Comparison of ENCODE assay signal across 8 cellular contexts in the genomic region with DNA sequence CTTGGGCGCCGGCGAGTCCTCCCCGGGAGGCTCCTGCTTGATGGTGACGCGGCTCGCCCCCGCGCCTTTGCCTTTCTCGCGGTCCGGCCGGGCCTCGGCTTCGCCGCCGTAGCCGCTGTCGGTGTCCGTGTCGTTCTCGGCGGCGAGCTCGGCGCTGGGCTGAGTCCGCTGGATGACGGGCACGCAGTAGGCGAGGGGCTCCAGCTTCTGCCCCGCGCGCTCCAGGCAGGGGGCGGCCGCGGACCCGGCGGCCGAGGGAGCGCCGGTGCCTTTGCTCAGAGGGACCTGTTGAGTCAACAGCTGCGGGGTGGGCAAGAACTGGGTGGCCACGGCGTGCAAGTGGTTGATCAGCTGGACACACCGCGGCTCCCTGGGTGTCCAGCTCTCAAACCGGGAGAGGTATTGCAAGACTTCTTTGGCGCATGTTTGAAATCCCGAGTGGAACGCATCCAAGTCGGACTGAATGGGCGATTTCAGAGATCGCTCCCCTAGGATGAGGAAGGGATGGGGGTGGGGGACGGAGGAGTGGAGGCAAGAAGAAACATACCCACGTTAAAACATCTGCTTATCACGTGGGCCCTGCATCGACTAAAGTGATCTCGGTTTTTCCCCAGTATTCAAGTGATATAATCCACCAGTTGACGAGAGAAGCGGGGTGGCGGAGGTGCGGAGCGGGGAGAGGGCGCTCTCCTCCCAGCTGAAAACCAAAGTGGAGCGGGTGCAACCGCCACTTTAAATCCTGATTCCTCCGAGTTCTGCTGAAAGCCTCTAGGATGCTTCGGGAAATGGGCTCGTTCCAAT. TPM values are rescaled to one million over a fixed set of nuclear protein-coding genes. Genes with fewer than 3 reads are reported as not detected.
DNase-seq lines count a peak whose midpoint lies in the region; ATAC-seq and TF ChIP-seq lines count a peak whose summit lies in the region.

No MANE protein-coding gene starts in this region.

- peak overlapping the region; percentile 89 for H3K4me2 ChIP-seq in BLaER1

- H3K27ac Mint-ChIP-seq in activated T-helper 2 cell treated with anti-CD3 and anti-CD28 coated beads, Interferon-gamma antibody, Interleukin-2, Interleukin-4, amounts not matched to agents 10 μg/mL and 5 μg/mL and 100 μg/mL, durations not matched to agents 14 hours and 24 hours and 36 hours: no peak overlapping the region
- peak overlapping the region in 2 of 3 experiments; percentile 19 to 42 for H3K27ac Mint-ChIP-seq in nephron

- H3K4me3 Mint-ChIP-seq in activated T-helper 2 cell treated with anti-CD3 and anti-CD28 coated beads, Interferon-gamma antibody, Interleukin-2, Interleukin-4, amounts not matched to agents 10 μg/mL and 5 μg/mL and 100 μg/mL, durations not matched to agents 14 hours and 24 hours and 36 hours (ENCODE audit: low read depth): peak overlapping the region; percentile 67
- H3K4me3 Mint-ChIP-seq in nephron: peak overlapping the region; percentile 80 to 96 (median 95)

- H3K36me3 ChIP-seq in BLaER1 (no peaks in the 10 kb centered on the region), vagina (no peaks in the 10 kb centered on the region)

- H3K27me3 ChIP-seq in BLaER1 (peaks cover 91% of the 10 kb centered on the region), foreskin keratinocyte (peaks cover 60% of the 10 kb centered on the region), vagina (no peaks in the 10 kb centered on the region)

- peak; percentile 21 for ATAC-seq in GM19351 (IDR thresholded peaks at IDR 0.05; ENCODE audit: unreplicated experiment)
- peak; percentile 1 for ATAC-seq in foreskin keratinocyte
- no peak for ATAC-seq in GM19467 (IDR thresholded peaks at IDR 0.05; ENCODE audit: unreplicated experiment)

- H3K36me3 Mint-ChIP-seq in activated T-helper 2 cell treated with anti-CD3 and anti-CD28 coated beads, Interferon-gamma antibody, Interleukin-2, Interleukin-4, amounts not matched to agents 10 μg/mL and 5 μg/mL and 100 μg/mL, durations not matched to agents 14 hours and 24 hours and 36 hours (ENCODE audit: low read depth): no peaks in the 10 kb centered on the region
- no peaks in the 10 kb centered on the region for H3K36me3 Mint-ChIP-seq in nephron (ENCODE audit: low read depth)

- no peaks in the 10 kb centered on the region for H3K9me3 Mint-ChIP-seq in activated T-helper 2 cell treated with anti-CD3 and anti-CD28 coated beads, Interferon-gamma antibody, Interleukin-2, Interleukin-4, amounts not matched to agents 10 μg/mL and 5 μg/mL and 100 μg/mL, durations not matched to agents 14 hours and 24 hours and 36 hours
- H3K9me3 Mint-ChIP-seq in nephron: no peaks in the 10 kb centered on the region

- TF ChIP-seq CTCF in foreskin keratinocyte (conservative IDR thresholded peaks at IDR 0.05): peak; percentile 80
- TF ChIP-seq CTCF in nephron (IDR thresholded peaks at IDR 0.05; ENCODE audit: unreplicated experiment in 3 of 3): no peak
- peak in 1 of 3 experiments; percentile 13 for TF ChIP-seq CTCF in vagina (IDR thresholded peaks at IDR 0.05)

- DNase-seq in NCI-H2196 (lab: John Stamatoyannopoulos, UW; ENCODE audit: unreplicated experiment) (peak; percentile 76), foreskin keratinocyte (peak; percentile 50 to 70), vagina (ENCODE audit: extremely low spot score in 2 of 2) (no peak)
- DNase-seq in activated T-helper 2 cell treated with anti-CD3 and anti-CD28 coated beads, Interferon-gamma antibody, Interleukin-2, Interleukin-4, amounts not matched to agents 10 μg/mL and 5 μg/mL and 100 μg/mL, durations not matched to agents 14 hours and 24 hours and 36 hours (ENCODE audit: low spot score): no peak

- H3K27ac ChIP-seq in BLaER1: no peak overlapping the region
- no peak overlapping the region for H3K27ac ChIP-seq in foreskin keratinocyte
- peak overlapping the region; percentile 94 for H3K27ac ChIP-seq in vagina

- H3K9me3 ChIP-seq in BLaER1 (no peaks in the 10 kb centered on the region), vagina (no peaks in the 10 kb centered on the region)

- peak overlapping the region; percentile 64 for H3K4me3 ChIP-seq in BLaER1
- H3K4me3 ChIP-seq in vagina: peak overlapping the region; percentile 70 to 72

- peaks cover 33% of the 10 kb centered on the region for H3K4me1 ChIP-seq in BLaER1
- no peaks in the 10 kb centered on the region for H3K4me1 ChIP-seq in foreskin keratinocyte
- H3K4me1 ChIP-seq in vagina: peaks cover 25% of the 10 kb centered on the region

- intact Hi-C loops in activated T-helper 2 cell treated with anti-CD3 and anti-CD28 coated beads, Interferon-gamma antibody, Interleukin-2, Interleukin-4, amounts not matched to agents 10 μg/mL and 5 μg/mL and 100 μg/mL, durations not matched to agents 14 hours and 24 hours and 36 hours (cut with micrococcal nuclease): loop anchor here (1.0 to 10.0 kb wide), 5 partner anchors 9 to 1852 kb away; a partner anchor contains a TSS
- intact Hi-C loops in vagina (cut with DNase I): loop anchor here (10.0 kb wide), 1 partner anchor 162 kb away; no protein-coding TSS in a partner anchor

- H4K20me1 ChIP-seq in BLaER1: peaks cover 67% of the 10 kb centered on the region

- peak in 1 of 2 donors; percentile 30 for TF ChIP-seq POLR2A in vagina (IDR thresholded peaks at IDR 0.05)

- no peak overlapping the region for H3K9ac ChIP-seq in BLaER1

- peaks cover 79% of the 10 kb centered on the region for H3K27me3 Mint-ChIP-seq in activated T-helper 2 cell treated with anti-CD3 and anti-CD28 coated beads, Interferon-gamma antibody, Interleukin-2, Interleukin-4, amounts not matched to agents 10 μg/mL and 5 μg/mL and 100 μg/mL, durations not matched to agents 14 hours and 24 hours and 36 hours (ENCODE audit: low read depth)
- peaks cover 84% of the 10 kb centered on the region for H3K27me3 Mint-ChIP-seq in nephron (ENCODE audit: low read depth)

- H3K4me1 Mint-ChIP-seq in activated T-helper 2 cell treated with anti-CD3 and anti-CD28 coated beads, Interferon-gamma antibody, Interleukin-2, Interleukin-4, amounts not matched to agents 10 μg/mL and 5 μg/mL and 100 μg/mL, durations not matched to agents 14 hours and 24 hours and 36 hours (ENCODE audit: low read depth): peaks cover 26% of the 10 kb centered on the region
- H3K4me1 Mint-ChIP-seq in nephron: peaks cover 29% of the 10 kb centered on the region

RNA-seq across cellular contexts. Expression of a gene that starts 2.0 kb away (rescaled TPM):
- not detected in 2 replicates for total RNA-seq in activated T-helper 2 cell treated with anti-CD3 and anti-CD28 coated beads, Interferon-gamma antibody, Interleukin-2, Interleukin-4, amounts not matched to agents 10 μg/mL and 5 μg/mL and 100 μg/mL, durations not matched to agents 14 hours and 24 hours and 36 hours
- total RNA-seq in foreskin keratinocyte: 0.03 and 0.14 TPM in 2 replicates
- polyA plus RNA-seq in foreskin keratinocyte: 0.07 and 0.11 TPM in 2 replicates
- 2.9 TPM for total RNA-seq in vagina

Comparison
In these comparisons a context has a peak if more than half of its experiments do, and no peak if none do; other contexts are left out.
1. DNase-seq: peak in NCI-H2196 (single experiment) and foreskin keratinocyte (2 of 2); none in activated T-helper 2 cell treated with anti-CD3 and anti-CD28 coated beads, Interferon-gamma antibody, Interleukin-2, Interleukin-4, amounts not matched to agents 10 μg/mL and 5 μg/mL and 100 μg/mL, durations not matched to agents 14 hours and 24 hours and 36 hours (single experiment) and vagina (0 of 2).